ENCODE assay signal across 23 cellular contexts in the genomic region with DNA sequence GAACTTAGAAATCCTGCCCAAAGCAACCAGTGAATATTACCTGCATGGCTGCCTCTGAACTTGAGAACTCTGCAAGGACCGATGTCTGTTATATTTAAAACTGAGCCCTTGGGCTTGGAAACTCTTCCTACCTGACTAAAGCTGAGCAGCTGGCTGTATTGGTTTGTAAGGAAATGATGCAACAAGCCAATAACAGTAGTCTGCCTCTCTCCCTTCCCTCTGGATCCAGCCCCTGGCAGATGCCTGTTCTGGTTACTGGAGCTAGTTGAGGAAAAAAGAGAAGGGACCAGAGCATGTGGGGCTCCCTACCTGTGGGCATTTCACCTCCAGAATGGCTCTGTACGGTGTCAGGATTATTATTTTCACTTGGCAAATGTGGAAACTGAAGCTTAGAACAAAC. TPM values are rescaled to one million over a fixed set of nuclear protein-coding genes. Genes with fewer than 3 reads are reported as not detected.
DNase-seq lines count a peak whose midpoint lies in the region; ATAC-seq, FAIRE-seq and TF ChIP-seq lines count a peak whose summit lies in the region.
"Had no signal": no experiment of that assay in that cellular context is flagged by ENCODE, and none has a peak within 500 bp of the region (broad histone marks: within the 10 kb centered on the region; RNA-seq: fewer than 3 reads in every experiment).

No MANE protein-coding gene starts in this region.

- no peak for TF ChIP-seq CTCF in MCF 10A (IDR thresholded peaks at IDR 0.05; ENCODE audit: unreplicated experiment)
- no peak for TF ChIP-seq CTCF in breast epithelium (IDR thresholded peaks at IDR 0.05)
- TF ChIP-seq CTCF in Panc1 (IDR thresholded peaks at IDR 0.05): no peak

- 86 to 95% (median 92%) methylated on average over 2 of the region's 2 CpGs for WGBS in small intestine, 3 donors

- no peaks in the 10 kb centered on the region for H3K36me3 Mint-ChIP-seq in MCF 10A (ENCODE audit: insufficient read depth, unreplicated experiment)
- H3K36me3 Mint-ChIP-seq: IgD-negative memory B cell had no signal

- ATAC-seq in Panc1: no peak

- no peaks in the 10 kb centered on the region for H3K9me3 Mint-ChIP-seq in MCF 10A (ENCODE audit: unreplicated experiment)
- H3K9me3 Mint-ChIP-seq: IgD-negative memory B cell had no signal

- H3K27me3 Mint-ChIP-seq in MCF 10A (ENCODE audit: insufficient read depth, unreplicated experiment): no peaks in the 10 kb centered on the region

- peaks cover 45% of the 10 kb centered on the region for H3K4me1 Mint-ChIP-seq in MCF 10A (ENCODE audit: insufficient read depth, unreplicated experiment)
- H3K4me1 Mint-ChIP-seq: IgD-negative memory B cell had no signal

- H3K4me1 ChIP-seq in breast epithelium (no peaks in the 10 kb centered on the region), Panc1 (ENCODE audit: control insufficient read depth, insufficient read depth, low read length) (peaks cover 20% of the 10 kb centered on the region), small intestine (ENCODE audit: control insufficient read depth in 2 of 2, insufficient read depth in 1 of 2, low read depth in 1 of 2, low read length in 1 of 2) (no peaks in the 10 kb centered on the region)
- H3K4me1 ChIP-seq: HAP-1 had no signal

- intact Hi-C loops in MCF 10A (cut with micrococcal nuclease) (no loop called here), breast epithelium (cut with DNase I; ENCODE audit: low total_unique reads) (no loop called here), Panc1 (cut with micrococcal nuclease; ENCODE audit: unreplicated experiment) (no loop called here)

- no peak overlapping the region for H3K4me3 Mint-ChIP-seq in MCF 10A (ENCODE audit: unreplicated experiment)
- H3K4me3 Mint-ChIP-seq: IgD-negative memory B cell had no signal

- CTCF ChIA-PET in MCF 10A (lab: Yijun Ruan, JAX) (interaction anchor here (0.6 to 1.8 kb wide), 5 partner anchors 12 to 440 kb away, joined by 3 to 8 read pairs (median 4); no protein-coding TSS in a partner anchor), Panc1 (lab: Charles Lee) (no interaction called here)

- H3K27me3 ChIP-seq in breast epithelium (no peaks in the 10 kb centered on the region), Panc1 (ENCODE audit: control insufficient read depth, insufficient read depth, low read length) (no peaks in the 10 kb centered on the region), small intestine (ENCODE audit: control insufficient read depth in 2 of 2, insufficient read depth in 2 of 2, low read length in 2 of 2) (no peaks in the 10 kb centered on the region)

- no peak overlapping the region for H3K27ac ChIP-seq in breast epithelium
- peak overlapping the region; percentile 67; the same call in 1 of the 2 replicates for H3K27ac ChIP-seq in Panc1 (ENCODE audit: low read length)
- H3K27ac ChIP-seq in epithelial cell of prostate: peak overlapping the region; percentile 51
- H3K27ac ChIP-seq in small intestine (ENCODE audit: low read depth in 1 of 2, low read length in 1 of 2): no peak overlapping the region

- BruUV-seq in MCF 10A (replicated peaks; lab: Mats Ljungman, UMichigan) (no TSS peak), Panc1 (replicated peaks; lab: Mats Ljungman, UMichigan) (no TSS peak)

- FAIRE-seq in small intestine (lab: Jason Lieb, UNC): no peak
- FAIRE-seq: RCC 7860 had no signal

- DNase-seq in MCF 10A (ENCODE audit: unreplicated experiment) (no peak), breast epithelium (ENCODE audit: low spot score in 2 of 2) (no peak), Panc1 (ENCODE audit: low read depth, low spot score) (no peak), epithelial cell of prostate (ENCODE audit: low read depth, low spot score) (no peak), small intestine (no peak), NCI-H1930 (lab: John Stamatoyannopoulos, UW) (no peak)
- no peak for DNase-seq in activated CD4-positive, CD25-positive, alpha-beta regulatory T cell (lab: John Stamatoyannopoulos, UW)
- DNase-seq: 8988T, ACHN, Calu3, GOT3, NCI-H1105, NCI-H1436 treated with DMSO at 0.1 percent for 48 hours, NCI-H187 treated with DMSO at 0.1 percent for 48 hours, NCI-H2107, NCI-H226, NCI-H510A, NCI-H69, OCI-M1, SK-N-SH had no signal

- peak overlapping the region; percentile 12 for H3K27ac Mint-ChIP-seq in MCF 10A (ENCODE audit: low read depth, unreplicated experiment)
- H3K27ac Mint-ChIP-seq: IgD-negative memory B cell had no signal

- H3K9me3 ChIP-seq in breast epithelium (no peaks in the 10 kb centered on the region), Panc1 (ENCODE audit: control insufficient read depth, insufficient read depth, low read depth, low read length) (no peaks in the 10 kb centered on the region), small intestine (ENCODE audit: control insufficient read depth, low read depth) (no peaks in the 10 kb centered on the region)
- H3K9me3 ChIP-seq: HAP-1, SK-N-SH had no signal

- in situ Hi-C loops in Panc1 (cut with HindIII; ENCODE audit: low pct_unique_long_range_greater_than_20kb, low sequenced_read_pairs): no loop called here

- no peak for TF ChIP-seq POLR2A in breast epithelium (IDR thresholded peaks at IDR 0.05)

- no peaks in the 10 kb centered on the region for H3K36me3 ChIP-seq in breast epithelium
- no peaks in the 10 kb centered on the region for H3K36me3 ChIP-seq in Panc1 (ENCODE audit: control insufficient read depth, insufficient read depth, low read length)
- no peaks in the 10 kb centered on the region for H3K36me3 ChIP-seq in small intestine (ENCODE audit: control insufficient read depth in 2 of 2, insufficient read depth in 2 of 2, low read length in 2 of 2)
- H3K36me3 ChIP-seq: HAP-1 had no signal

- POLR2A ChIA-PET in MCF 10A (lab: Yijun Ruan, JAX): interaction anchor here (0.7 to 1.6 kb wide), 2 partner anchors 33 to 291 kb away, joined by 3 to 5 read pairs; no protein-coding TSS in a partner anchor
- POLR2A ChIA-PET in Panc1 (lab: Charles Lee): no interaction called here

- H3K4me3 ChIP-seq in breast epithelium: no peak overlapping the region
- no peak overlapping the region for H3K4me3 ChIP-seq in Panc1 (ENCODE audit: low read depth in 2 of 2, low read length in 2 of 2)
- H3K4me3 ChIP-seq in small intestine (ENCODE audit: low read depth in 1 of 2, low read length in 2 of 2): no peak overlapping the region
- H3K4me3 ChIP-seq: HAP-1 had no signal

RNA-seq across cellular contexts. Expression of a gene that starts 34.7 kb away (rescaled TPM):
- total RNA-seq in MCF 10A (2022) (14.9 and 29.6 TPM in 2 replicates), breast epithelium (1 to 10 TPM; 6.6 to 9.5 (median 9.4) TPM), Panc1 (2021; ENCODE audit: unreplicated experiment) (23.1 TPM)
- polyA plus RNA-seq in Panc1 (2012; ENCODE audit: insufficient read length): 11.3 TPM
- 10 to 100 TPM; 14.3 to 25.0 (median 23.6) TPM for polyA plus RNA-seq in small intestine
- polyA plus RNA-seq: IgD-negative memory B cell had no signal

Comparison
In these comparisons a context has a peak if more than half of its experiments do, and no peak if none do; other contexts are left out.
1. H3K27ac ChIP-seq: peak in Panc1 (single experiment) and epithelial cell of prostate (single experiment); none in breast epithelium (0 of 2) and small intestine (0 of 2).